ENCODE assay signal across 27 cellular contexts in the genomic region with DNA sequence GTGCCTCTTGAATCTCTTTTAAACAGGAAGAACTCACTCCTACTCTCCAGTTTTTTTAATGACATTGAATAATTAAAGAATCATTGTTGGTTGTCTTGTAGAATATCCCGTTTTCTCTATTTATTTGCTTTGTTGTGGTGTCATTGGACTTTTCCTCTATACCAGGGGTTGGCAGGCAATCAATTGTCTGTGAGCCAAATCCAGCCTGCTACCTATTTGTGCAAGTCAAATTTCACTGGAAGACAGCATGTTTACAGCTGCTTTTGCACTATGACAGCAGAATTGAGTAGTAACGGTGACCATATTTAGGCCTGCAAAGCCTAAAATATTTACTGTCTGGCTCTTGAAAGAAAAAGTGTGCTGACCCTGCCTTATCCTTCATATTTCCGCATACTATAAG.
"Had no signal": no experiment of that assay in that cellular context is flagged by ENCODE, and none has a peak within 500 bp of the region (broad histone marks: within the 10 kb centered on the region; RNA-seq: fewer than 3 reads in every experiment).

No MANE protein-coding gene starts in this region.

- H3K4me1 Mint-ChIP-seq: activated CD4-positive, alpha-beta T cell treated with anti-CD3 and anti-CD28 coated beads for 36 hours; natural killer cell; neural progenitor cell; stimulated activated naive B cell treated with anti-CD40 and anti-IgM and Interleukin-4, amounts not matched to agents 10 μg/mL and 1 μg/mL and 100 μg/mL, for 72 hours had no signal

- H3K9me3 ChIP-seq: heart left ventricle, lower lobe of right lung, right atrium auricular region, suprapubic skin, tibial artery, upper lobe of right lung had no signal

- H3K9ac ChIP-seq: neural progenitor cell, parathyroid adenoma had no signal

- ATAC-seq: activated CD4-positive, alpha-beta T cell treated with anti-CD3 and anti-CD28 coated beads for 36 hours; activated T-cell treated with anti-CD3 and anti-CD28 coated beads, Interleukin-2, amount 50 U/mL, for 72 hours; effector memory CD8-positive, alpha-beta T cell; heart left ventricle; lower lobe of right lung; natural killer cell; stimulated activated naive B cell treated with anti-CD40 and anti-IgM and Interleukin-4, amounts not matched to agents 10 μg/mL and 1 μg/mL and 100 μg/mL, for 72 hours; upper lobe of right lung had no signal

- H3K4me3 ChIP-seq: coronary artery, heart left ventricle, lower lobe of right lung, neural progenitor cell, right atrium auricular region, suprapubic skin, tibial artery, upper lobe of right lung had no signal

- H3K27me3 Mint-ChIP-seq: activated CD4-positive, alpha-beta T cell treated with anti-CD3 and anti-CD28 coated beads for 36 hours; activated naive CD8-positive, alpha-beta T cell; effector memory CD8-positive, alpha-beta T cell; stimulated activated naive B cell treated with anti-CD40 and anti-IgM and Interleukin-4, amounts not matched to agents 10 μg/mL and 1 μg/mL and 100 μg/mL, for 72 hours had no signal

- H3K27ac Mint-ChIP-seq: activated CD4-positive, alpha-beta T cell treated with anti-CD3 and anti-CD28 coated beads for 36 hours; activated naive CD8-positive, alpha-beta T cell; activated T-cell treated with anti-CD3 and anti-CD28 coated beads, Interleukin-2, amount 50 U/mL, for 72 hours; effector memory CD8-positive, alpha-beta T cell; natural killer cell; neural progenitor cell; stimulated activated naive B cell treated with anti-CD40 and anti-IgM and Interleukin-4, amounts not matched to agents 10 μg/mL and 1 μg/mL and 100 μg/mL, for 72 hours; T-helper 2 cell treated with Interferon-gamma antibody and Interleukin-4, amounts not matched to agents 5 μg/mL and 100 μg/mL, for 36 hours had no signal

- H3K4me2 ChIP-seq: neural progenitor cell had no signal

- H3K27me3 ChIP-seq: neural progenitor cell, right atrium auricular region, suprapubic skin, tibial artery, upper lobe of right lung had no signal

- H3K79me2 ChIP-seq: parathyroid adenoma had no signal

- H3K4me3 Mint-ChIP-seq: activated CD4-positive, alpha-beta T cell treated with anti-CD3 and anti-CD28 coated beads for 36 hours; activated naive CD8-positive, alpha-beta T cell; activated T-cell treated with anti-CD3 and anti-CD28 coated beads, Interleukin-2, amount 50 U/mL, for 72 hours; effector memory CD8-positive, alpha-beta T cell; natural killer cell; neural progenitor cell; stimulated activated naive B cell treated with anti-CD40 and anti-IgM and Interleukin-4, amounts not matched to agents 10 μg/mL and 1 μg/mL and 100 μg/mL, for 72 hours; T-helper 2 cell treated with Interferon-gamma antibody and Interleukin-4, amounts not matched to agents 5 μg/mL and 100 μg/mL, for 36 hours had no signal

- H3K9me3 Mint-ChIP-seq: activated T-cell treated with anti-CD3 and anti-CD28 coated beads, Interleukin-2, amount 50 U/mL, for 72 hours; effector memory CD8-positive, alpha-beta T cell; natural killer cell; neural progenitor cell; stimulated activated naive B cell treated with anti-CD40 and anti-IgM and Interleukin-4, amounts not matched to agents 10 μg/mL and 1 μg/mL and 100 μg/mL, for 72 hours; T-helper 2 cell treated with Interferon-gamma antibody and Interleukin-4, amounts not matched to agents 5 μg/mL and 100 μg/mL, for 36 hours had no signal

- H3K4me1 ChIP-seq: heart left ventricle, lower lobe of right lung, neural progenitor cell, parathyroid adenoma, right atrium auricular region, suprapubic skin, tibial artery, upper lobe of right lung had no signal

- H3K27ac ChIP-seq: coronary artery, heart left ventricle, lower lobe of right lung, neural progenitor cell, parathyroid adenoma, right atrium auricular region, suprapubic skin, tibial artery, upper lobe of right lung had no signal

- DNase-seq: activated CD4-positive, alpha-beta T cell treated with anti-CD3 and anti-CD28 coated beads for 36 hours; activated CD4-positive, CD25-positive, alpha-beta regulatory T cell; activated effector memory CD4-positive, alpha-beta T cell treated with Interleukin-2 at 50 U/mL for 16 hours; activated naive CD4-positive, alpha-beta T cell treated with Interleukin-2 at 50 U/mL for 16 hours; activated T-cell treated with anti-CD3 and anti-CD28 coated beads for 4 hours; activated T-cell treated with anti-CD3 and anti-CD28 coated beads, Interleukin-2, amount 50 U/mL, for 72 hours; anterior cingulate cortex; effector memory CD8-positive, alpha-beta T cell; heart left ventricle; hypothalamus; lower lobe of right lung; mesenchymal stem cell; natural killer cell; occipital lobe; stimulated activated CD4-positive, alpha-beta T cell treated with anti-CD3 and anti-CD28 coated beads, Interleukin-15, amount 100 ng/mL, for 24 hours; stimulated activated CD4-positive, alpha-beta T cell treated with anti-CD3 and anti-CD28 coated beads, Interleukin-2, amount 100 ng/mL, for 24 hours; stimulated activated naive B cell treated with anti-CD40 and anti-IgM and Interleukin-4, amounts not matched to agents 10 μg/mL and 1 μg/mL and 100 μg/mL, for 72 hours; T-helper 1 cell; tibial artery; upper lobe of right lung had no signal

- H2AFZ ChIP-seq: neural progenitor cell, parathyroid adenoma had no signal
